In the genomic region with DNA sequence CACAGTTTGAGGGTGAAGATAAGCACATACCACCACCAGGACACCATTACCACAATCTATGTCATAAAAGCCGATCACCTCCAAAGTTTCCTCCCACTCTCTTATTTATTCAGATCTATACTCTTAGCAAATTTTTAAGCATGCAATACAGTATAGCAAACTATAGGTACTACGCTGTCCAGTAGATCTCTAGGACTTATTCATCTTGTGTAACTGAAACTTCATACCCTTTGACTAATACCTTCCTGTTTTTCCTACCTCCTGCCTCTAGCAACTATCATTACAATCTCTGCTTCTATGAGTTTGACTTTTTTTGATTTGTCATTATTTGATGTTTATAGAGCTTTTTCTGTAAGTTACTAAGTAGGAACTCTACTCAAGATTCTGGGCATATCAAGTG, we compare ENCODE assay signal across 1 cellular context.
TF ChIP-seq lines count a peak whose summit lies in the region.

No MANE protein-coding gene starts in this region.

TF ChIP-seq in SK-N-SH, 30 proteins besides CTCF, POLR2A, EP300 and RAD21 (continued from another document):
- TF ChIP-seq MXI1 (IDR thresholded peaks at IDR 0.05; ENCODE audit: low read depth, low read length): no peak
- TF ChIP-seq, protein P1, sequence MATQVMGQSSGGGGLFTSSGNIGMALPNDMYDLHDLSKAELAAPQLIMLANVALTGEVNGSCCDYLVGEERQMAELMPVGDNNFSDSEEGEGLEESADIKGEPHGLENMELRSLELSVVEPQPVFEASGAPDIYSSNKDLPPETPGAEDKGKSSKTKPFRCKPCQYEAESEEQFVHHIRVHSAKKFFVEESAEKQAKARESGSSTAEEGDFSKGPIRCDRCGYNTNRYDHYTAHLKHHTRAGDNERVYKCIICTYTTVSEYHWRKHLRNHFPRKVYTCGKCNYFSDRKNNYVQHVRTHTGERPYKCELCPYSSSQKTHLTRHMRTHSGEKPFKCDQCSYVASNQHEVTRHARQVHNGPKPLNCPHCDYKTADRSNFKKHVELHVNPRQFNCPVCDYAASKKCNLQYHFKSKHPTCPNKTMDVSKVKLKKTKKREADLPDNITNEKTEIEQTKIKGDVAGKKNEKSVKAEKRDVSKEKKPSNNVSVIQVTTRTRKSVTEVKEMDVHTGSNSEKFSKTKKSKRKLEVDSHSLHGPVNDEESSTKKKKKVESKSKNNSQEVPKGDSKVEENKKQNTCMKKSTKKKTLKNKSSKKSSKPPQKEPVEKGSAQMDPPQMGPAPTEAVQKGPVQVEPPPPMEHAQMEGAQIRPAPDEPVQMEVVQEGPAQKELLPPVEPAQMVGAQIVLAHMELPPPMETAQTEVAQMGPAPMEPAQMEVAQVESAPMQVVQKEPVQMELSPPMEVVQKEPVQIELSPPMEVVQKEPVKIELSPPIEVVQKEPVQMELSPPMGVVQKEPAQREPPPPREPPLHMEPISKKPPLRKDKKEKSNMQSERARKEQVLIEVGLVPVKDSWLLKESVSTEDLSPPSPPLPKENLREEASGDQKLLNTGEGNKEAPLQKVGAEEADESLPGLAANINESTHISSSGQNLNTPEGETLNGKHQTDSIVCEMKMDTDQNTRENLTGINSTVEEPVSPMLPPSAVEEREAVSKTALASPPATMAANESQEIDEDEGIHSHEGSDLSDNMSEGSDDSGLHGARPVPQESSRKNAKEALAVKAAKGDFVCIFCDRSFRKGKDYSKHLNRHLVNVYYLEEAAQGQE (IDR thresholded peaks at IDR 0.05; ENCODE audit: low read depth, low read length): no peak
- TF ChIP-seq FOXJ3 (CRISPR knock-in tag; IDR thresholded peaks at IDR 0.05): no peak
- TF ChIP-seq GABPA (IDR thresholded peaks at IDR 0.05; ENCODE audit: low read depth): no peak
